15 cellular contexts compared by ENCODE assay signal in genomic region chr6:25169551-25170335, GRCh38.
DNase-seq lines count a peak whose midpoint lies in the region; ATAC-seq and TF ChIP-seq lines count a peak whose summit lies in the region.
"Had no signal": no experiment of that assay in that cellular context is flagged by ENCODE, and none has a peak within 500 bp of the region (broad histone marks: within the 10 kb centered on the region; RNA-seq: fewer than 3 reads in every experiment).

No MANE protein-coding gene starts in this region.

- H3K27me3 ChIP-seq in adipocyte (replicated peaks; ENCODE audit: control insufficient read depth, insufficient read depth, low read length) (no peaks in the 10 kb centered on the region), foreskin keratinocyte (no peaks in the 10 kb centered on the region), suprapubic skin (no peaks in the 10 kb centered on the region)

- H3K9me3 ChIP-seq in adipocyte (ENCODE audit: control insufficient read depth, low read length) (no peaks in the 10 kb centered on the region), suprapubic skin (no peaks in the 10 kb centered on the region)

- WGBS in suprapubic skin, result 79% methylated on average over 7 of the region's 7 CpGs

- no peak for TF ChIP-seq POLR2A in suprapubic skin (IDR thresholded peaks at IDR 0.05)

- H3K36me3 ChIP-seq in adipocyte (ENCODE audit: control insufficient read depth, insufficient read depth, low read length, severe bottlenecking) (no peaks in the 10 kb centered on the region), suprapubic skin (no peaks in the 10 kb centered on the region)

- H3K9ac ChIP-seq in adipocyte (ENCODE audit: low read length), result peak overlapping the region; percentile 57

- TF ChIP-seq CTCF in foreskin keratinocyte (conservative IDR thresholded peaks at IDR 0.05), result no peak
- TF ChIP-seq CTCF in suprapubic skin (IDR thresholded peaks at IDR 0.05), result no peak

- H3K4me3 ChIP-seq in adipocyte (ENCODE audit: low read length), result no peak overlapping the region
- H3K4me3 ChIP-seq in suprapubic skin, result no peak overlapping the region

- peak overlapping the region in 1 of 2 donors; percentile 10 for H3K4me3 Mint-ChIP-seq in activated T-cell treated with anti-CD3 and anti-CD28 coated beads, Interleukin-2, amount 50 U/mL, for 72 hours
- no peak overlapping the region for H3K4me3 Mint-ChIP-seq in activated T-cell treated with anti-CD3 and anti-CD28 coated beads, Interleukin-2, amount 50 U/mL, for 4 hours

- no peak for ATAC-seq in activated T-cell treated with anti-CD3 and anti-CD28 coated beads, Interleukin-2, amount 50 U/mL, for 72 hours (replicated peaks in 1 of 2)
- no peak for ATAC-seq in activated T-cell treated with anti-CD3 and anti-CD28 coated beads, Interleukin-2, amount 50 U/mL, for 4 hours
- no peak for ATAC-seq in foreskin keratinocyte
- ATAC-seq: PC-3, sciatic nerve had no signal

- TF ChIP-seq EP300 in suprapubic skin (IDR thresholded peaks at IDR 0.05), result no peak

- no peak for DNase-seq in activated T-cell treated with anti-CD3 and anti-CD28 coated beads, Interleukin-2, amount 50 U/mL, for 72 hours
- no peak for DNase-seq in activated T-cell treated with anti-CD3 and anti-CD28 coated beads, Interleukin-2, amount 50 U/mL, for 4 hours
- DNase-seq in adipocyte (ENCODE audit: low read depth), result no peak
- DNase-seq in foreskin keratinocyte, result peak in 1 of 2 donors; percentile 67
- no peak for DNase-seq in suprapubic skin (ENCODE audit: low spot score in 2 of 2)
- no peak for DNase-seq in ecto neural progenitor cell (ENCODE audit: low spot score)
- no peak for DNase-seq in islet precursor cell
- DNase-seq in inferior parietal cortex (ENCODE audit: extremely low spot score), result no peak
- DNase-seq: central memory CD4-positive, alpha-beta T cell; COR-L47; MV-4-11; NCI-H2029 treated with DMSO at 0.1 percent for 48 hours; NCI-H526 treated with DMSO at 0.1 percent for 48 hours; PC-3 had no signal

- H3K27me3 Mint-ChIP-seq in activated T-cell treated with anti-CD3 and anti-CD28 coated beads, Interleukin-2, amount 50 U/mL, for 72 hours (ENCODE audit: low read depth), result no peaks in the 10 kb centered on the region
- H3K27me3 Mint-ChIP-seq in activated T-cell treated with anti-CD3 and anti-CD28 coated beads, Interleukin-2, amount 50 U/mL, for 4 hours (ENCODE audit: low read depth), result peaks cover 2% of the 10 kb centered on the region

- peak overlapping the region; percentile 35 for H3K27ac Mint-ChIP-seq in activated T-cell treated with anti-CD3 and anti-CD28 coated beads, Interleukin-2, amount 50 U/mL, for 72 hours

- H3K36me3 Mint-ChIP-seq in activated T-cell treated with anti-CD3 and anti-CD28 coated beads, Interleukin-2, amount 50 U/mL, for 72 hours (ENCODE audit: insufficient read depth in 2 of 2), result peaks cover 0 to 3% of the 10 kb centered on the region in 2 donors
- no peaks in the 10 kb centered on the region for H3K36me3 Mint-ChIP-seq in activated T-cell treated with anti-CD3 and anti-CD28 coated beads, Interleukin-2, amount 50 U/mL, for 4 hours (ENCODE audit: insufficient read depth)

- H3K9me3 Mint-ChIP-seq in activated T-cell treated with anti-CD3 and anti-CD28 coated beads, Interleukin-2, amount 50 U/mL, for 72 hours, result no peaks in the 10 kb centered on the region
- no peaks in the 10 kb centered on the region for H3K9me3 Mint-ChIP-seq in activated T-cell treated with anti-CD3 and anti-CD28 coated beads, Interleukin-2, amount 50 U/mL, for 4 hours

- H3K27ac ChIP-seq in foreskin keratinocyte (peak overlapping the region; percentile 13), suprapubic skin (peak overlapping the region; percentile 28)

- H3K4me1 ChIP-seq in adipocyte (ENCODE audit: control insufficient read depth, insufficient read depth, low read length) (peaks cover 55% of the 10 kb centered on the region), foreskin keratinocyte (peaks cover 22% of the 10 kb centered on the region), suprapubic skin (peaks cover 53% of the 10 kb centered on the region)

- H3K4me1 Mint-ChIP-seq in activated T-cell treated with anti-CD3 and anti-CD28 coated beads, Interleukin-2, amount 50 U/mL, for 72 hours (ENCODE audit: low read depth), result peaks cover 85% of the 10 kb centered on the region
- H3K4me1 Mint-ChIP-seq in activated T-cell treated with anti-CD3 and anti-CD28 coated beads, Interleukin-2, amount 50 U/mL, for 4 hours (ENCODE audit: low read depth), result peaks cover 13% of the 10 kb centered on the region
